1 cellular context compared by ENCODE assay signal in genomic region chr3:177603137-177603603, GRCh38.
TF ChIP-seq lines count a peak whose summit lies in the region.

No MANE protein-coding gene starts in this region.

TF ChIP-seq in GM12878, 131 proteins besides CTCF, POLR2A, EP300 and RAD21 (continued from another document):
- TF ChIP-seq CUX1 (IDR thresholded peaks at IDR 0.05; ENCODE audit: insufficient replicate concordance, low read depth, low read length) = no peak
- TF ChIP-seq BCL3 (IDR thresholded peaks at IDR 0.05; ENCODE audit: borderline replicate concordance, insufficient read depth, low read depth, low read length, poor library complexity, severe bottlenecking) = peak; percentile 24
TF ChIP-seq in GM12878: peak in this region for 4.
